ENCODE assay signal across 14 cellular contexts in the genomic region with DNA sequence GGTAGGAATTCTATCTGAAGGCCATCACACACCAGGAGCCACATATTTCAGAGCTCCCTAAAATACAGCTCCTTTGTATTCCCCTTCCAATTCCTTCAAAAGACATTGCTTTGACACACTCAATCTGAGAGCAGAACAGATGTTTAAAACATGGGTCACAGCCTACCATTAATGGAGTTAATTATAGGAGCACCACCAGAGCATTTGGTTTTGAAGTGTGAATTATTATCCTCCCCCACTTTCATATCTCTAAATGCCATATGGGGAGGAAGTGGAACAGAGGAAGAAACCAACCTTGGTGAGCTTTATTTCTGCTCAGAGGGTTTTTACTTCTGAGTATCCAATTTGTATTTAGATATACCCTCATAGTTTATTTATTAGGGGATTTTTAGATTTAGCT. TPM values are rescaled to one million over a fixed set of nuclear protein-coding genes. Genes with fewer than 3 reads are reported as not detected.
DNase-seq lines count a peak whose midpoint lies in the region; ATAC-seq, FAIRE-seq and TF ChIP-seq lines count a peak whose summit lies in the region.
"Had no signal": no experiment of that assay in that cellular context is flagged by ENCODE, and none has a peak within 500 bp of the region (broad histone marks: within the 10 kb centered on the region; RNA-seq: fewer than 3 reads in every experiment).

No MANE protein-coding gene starts in this region.

- peak overlapping the region; percentile 41 for H3K4me2 ChIP-seq in GM12878 (ENCODE audit: control insufficient read depth, insufficient read depth)

- POLR2A ChIA-PET in GM12878 (lab: Charles Lee) = no interaction called here

- no peaks in the 10 kb centered on the region for H4K20me1 ChIP-seq in GM12878 (ENCODE audit: control insufficient read depth, insufficient read depth)

- no peaks in the 10 kb centered on the region; a peak in 1 of 4 replicates for H3K27me3 ChIP-seq in GM12878 (replicated peaks in 1 of 2; ENCODE audit: control insufficient read depth in 2 of 2, insufficient read depth in 2 of 2, low read length in 1 of 2)
- no peaks in the 10 kb centered on the region for H3K27me3 ChIP-seq in uterus
- H3K27me3 ChIP-seq: ascending aorta, Peyer's patch, tibial artery had no signal

- no TSS peak for BruUV-seq in GM12878 (replicated peaks; lab: Mats Ljungman, UMichigan)

- intact Hi-C loops in GM12878 (cut with micrococcal nuclease; ENCODE audit: unreplicated experiment) = no loop called here
- intact Hi-C loops in uterus (cut with DNase I; ENCODE audit: low total_unique reads) = no loop called here

- no peak for TF ChIP-seq RAD21 in GM12878 (IDR thresholded peaks at IDR 0.05; ENCODE audit: insufficient read depth, low read depth, low read length)

- no peak for FAIRE-seq in GM12878 (lab: Jason Lieb, UNC)
- FAIRE-seq: TTC549 had no signal

- no peak for TF ChIP-seq CTCF in GM12878 (IDR thresholded peaks at IDR 0.05 in 2 of 3, conservative IDR thresholded peaks at IDR 0.05 in 1 of 3; ENCODE audit: control insufficient read depth in 2 of 3, extremely low read depth in 1 of 3, insufficient read depth in 1 of 3, low read depth in 3 of 3, low read length in 3 of 3)
- no peak for TF ChIP-seq CTCF in uterus (IDR thresholded peaks at IDR 0.05)

- DNase-seq in GM12878 (ENCODE audit: low read depth, low spot score) (peak; percentile 4), COR-L47 (lab: John Stamatoyannopoulos, UW) (no peak), uterus (no peak), COLO668 (lab: John Stamatoyannopoulos, UW; ENCODE audit: unreplicated experiment) (no peak)
- DNase-seq: mesenchymal stem cell, Peyer's patch, tibial artery had no signal

- CTCF ChIA-PET in GM12878 (lab: Yijun Ruan, JAX) = interaction anchor here (1.2 kb wide), 1 partner anchor 11 kb away, joined by 4 read pairs; no protein-coding TSS in a partner anchor

- no peak overlapping the region for H3K4me3 ChIP-seq in GM12878
- no peak overlapping the region for H3K4me3 ChIP-seq in uterus
- H3K4me3 ChIP-seq: ascending aorta, Peyer's patch, prostate gland, tibial artery had no signal

- TF ChIP-seq POLR2A in GM12878 (IDR thresholded peaks at IDR 0.05; ENCODE audit: low read depth, low read length) (no peak), uterus (IDR thresholded peaks at IDR 0.05) (no peak)

- H3K9ac ChIP-seq in GM12878 (ENCODE audit: control insufficient read depth, insufficient read depth, low read length) = no peak overlapping the region

- H3K36me3 ChIP-seq in GM12878 (ENCODE audit: control insufficient read depth in 2 of 2, insufficient read depth in 2 of 2, low read length in 1 of 2) = no peaks in the 10 kb centered on the region
- H3K36me3 ChIP-seq in uterus = no peaks in the 10 kb centered on the region
- H3K36me3 ChIP-seq: ascending aorta, Peyer's patch, prostate gland, tibial artery had no signal

- H3K9me3 ChIP-seq in GM12878 (replicated peaks; ENCODE audit: control insufficient read depth, insufficient read depth, low read length) (no peaks in the 10 kb centered on the region), uterus (no peaks in the 10 kb centered on the region)
- H3K9me3 ChIP-seq: ascending aorta, Peyer's patch, prostate gland, tibial artery had no signal

- TF ChIP-seq EP300 in GM12878 (IDR thresholded peaks at IDR 0.05; ENCODE audit: borderline replicate concordance in 1 of 2, control insufficient read depth in 1 of 2, low read depth in 2 of 2, low read length in 2 of 2) = no peak

- no peaks in the 10 kb centered on the region for H3K79me2 ChIP-seq in GM12878 (ENCODE audit: control insufficient read depth, insufficient read depth, low read length)

- no peak overlapping the region for H2AFZ ChIP-seq in GM12878 (ENCODE audit: control insufficient read depth, low read depth, low read length)

- SMC1A ChIA-PET in GM12878 (lab: Charles Lee; ENCODE audit: uncharacterized antibody, unreplicated experiment) = interaction anchor here (0.7 to 1.1 kb wide), 3 partner anchors 11 to 59 kb away, joined by 3 to 5 read pairs (median 3); no protein-coding TSS in a partner anchor

- H3K27ac ChIP-seq in GM12878 (ENCODE audit: control insufficient read depth, insufficient read depth) (no peak overlapping the region), uterus (no peak overlapping the region)
- H3K27ac ChIP-seq: ascending aorta, Peyer's patch, prostate gland, tibial artery had no signal

- H3K4me1 ChIP-seq in GM12878 (ENCODE audit: control insufficient read depth, insufficient read depth, low read length) (peaks cover 15% of the 10 kb centered on the region), uterus (no peaks in the 10 kb centered on the region)
- H3K4me1 ChIP-seq: ascending aorta, Peyer's patch, prostate gland, tibial artery had no signal

- ATAC-seq in GM18909 (IDR thresholded peaks at IDR 0.05; ENCODE audit: poor library complexity, unreplicated experiment) (peak; percentile 67), GM21825 (IDR thresholded peaks at IDR 0.05; ENCODE audit: unreplicated experiment) (peak; percentile 41), HG03460 (IDR thresholded peaks at IDR 0.05; ENCODE audit: unreplicated experiment) (peak; percentile 67), GM12878 (peak; percentile 62), HG03521 (IDR thresholded peaks at IDR 0.05; ENCODE audit: unreplicated experiment) (no peak)

- RAD21 ChIA-PET in GM12878 (lab: Charles Lee; ENCODE audit: unreplicated experiment) = interaction anchor here (0.9 to 1.3 kb wide), 4 partner anchors 52 to 374 kb away, joined by 3 to 4 read pairs (median 4); no protein-coding TSS in a partner anchor

- in situ Hi-C loops in GM12878 (cut with MboI) = no loop called here

TF ChIP-seq in GM12878, 131 proteins besides CTCF, POLR2A, EP300 and RAD21:
- peak; percentile 64; the same call in 1 of the 2 replicates for TF ChIP-seq SPI1 (IDR thresholded peaks at IDR 0.05; ENCODE audit: borderline replicate concordance, insufficient read depth, low read depth, low read length)
- peak; percentile 36 for TF ChIP-seq MEF2B (IDR thresholded peaks at IDR 0.05; ENCODE audit: partially characterized antibody, poor library complexity, severe bottlenecking)
- TF ChIP-seq IKZF1 (conservative IDR thresholded peaks at IDR 0.05) = peak; percentile 73
- peak; percentile 50 to 56; a peak in 2 of 4 replicates for TF ChIP-seq IKZF2 (IDR thresholded peaks at IDR 0.05)
- TF ChIP-seq BCL11A (IDR thresholded peaks at IDR 0.05; ENCODE audit: low read depth, low read length) = peak; percentile 41; the same call in 1 of the 2 replicates
- TF ChIP-seq MTA2 (IDR thresholded peaks at IDR 0.05; ENCODE audit: low read depth) = peak; percentile 79
- TF ChIP-seq, protein P1, sequence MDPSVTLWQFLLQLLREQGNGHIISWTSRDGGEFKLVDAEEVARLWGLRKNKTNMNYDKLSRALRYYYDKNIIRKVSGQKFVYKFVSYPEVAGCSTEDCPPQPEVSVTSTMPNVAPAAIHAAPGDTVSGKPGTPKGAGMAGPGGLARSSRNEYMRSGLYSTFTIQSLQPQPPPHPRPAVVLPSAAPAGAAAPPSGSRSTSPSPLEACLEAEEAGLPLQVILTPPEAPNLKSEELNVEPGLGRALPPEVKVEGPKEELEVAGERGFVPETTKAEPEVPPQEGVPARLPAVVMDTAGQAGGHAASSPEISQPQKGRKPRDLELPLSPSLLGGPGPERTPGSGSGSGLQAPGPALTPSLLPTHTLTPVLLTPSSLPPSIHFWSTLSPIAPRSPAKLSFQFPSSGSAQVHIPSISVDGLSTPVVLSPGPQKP (IDR thresholded peaks at IDR 0.05; ENCODE audit: low read depth, low read length) = no peak
- TF ChIP-seq SIX5 (IDR thresholded peaks at IDR 0.05; ENCODE audit: low read depth, low read length, severe bottlenecking) = no peak
- TF ChIP-seq ZBED1 (IDR thresholded peaks at IDR 0.05; ENCODE audit: borderline replicate concordance) = no peak
- TF ChIP-seq DPF2 (IDR thresholded peaks at IDR 0.05) = peak; percentile 48; the same call in 1 of the 2 replicates

RNA-seq across cellular contexts. Expression of gene TNFRSF21, which starts 50.7 kb away (rescaled TPM):
- 0.10 TPM in 1 of 2 replicates, not detected in the other for total RNA-seq in GM12878 (2013; cell fraction: nucleolus; rRNA removed)
- total RNA-seq in GM12878 (2014; rRNA removed) = 0.23 and 0.27 TPM in 2 replicates
- total RNA-seq in GM12878 (2014; rRNA removed; fragmentation: Illumina TruSeq; extraction: Trizol) = 0.23 and 0.31 TPM in 2 replicates
- total RNA-seq in GM12878 (2021) = 0.56 and 0.77 TPM in 2 replicates
- 0.20 TPM for polyA plus RNA-seq in GM12878 (2011; ENCODE audit: low read depth)
- 1.0 and 1.1 TPM in 2 replicates for polyA plus RNA-seq in GM12878 (2011; rRNA removed)
- polyA plus RNA-seq in GM12878 (2011; cell fraction: cytosol; rRNA removed) = 1.6 TPM in 2 replicates
- polyA plus RNA-seq in GM12878 (2011; cell fraction: nucleus; rRNA removed) = 0.61 and 0.75 TPM in 2 replicates
- 0.27 and 0.44 TPM in 2 replicates for polyA plus RNA-seq in GM12878 (2012)
- polyA plus RNA-seq in GM12878 (2014; fragmentation: Illumina TruSeq; extraction: Trizol) = 0.44 and 0.46 TPM in 2 replicates
- polyA plus RNA-seq in GM12878 (2014; fragmentation: Nextera tagmentation; extraction: Ambion mirVana) = under 1 TPM; 0.09 to 0.11 TPM
- 0.20 and 0.42 TPM in 2 replicates for polyA plus RNA-seq in GM12878 (2014; rRNA removed)
- polyA plus RNA-seq in GM12878 (2016; fragmentation: Nextera tagmentation; extraction: Ambion mirVana) = under 1 TPM; 0.21 to 0.44 TPM
- 3.7 and 4.6 TPM in 2 replicates for polyA minus RNA-seq in GM12878 (2011; rRNA and poly(A)+ RNA removed)
- 1.7 and 1.9 TPM in 2 replicates for polyA minus RNA-seq in GM12878 (2011; cell fraction: cytosol; rRNA and poly(A)+ RNA removed)
- polyA minus RNA-seq in GM12878 (2011; cell fraction: nucleus; rRNA and poly(A)+ RNA removed) = 1.5 and 1.6 TPM in 2 replicates
- total RNA-seq in uterus = 10 to 100 TPM in 2 of 4 donors, 1 to 10 TPM in 2; 1.0 to 33.1 (median 13.2) TPM
